ENCODE assay signal across 9 cellular contexts in the genomic region with DNA sequence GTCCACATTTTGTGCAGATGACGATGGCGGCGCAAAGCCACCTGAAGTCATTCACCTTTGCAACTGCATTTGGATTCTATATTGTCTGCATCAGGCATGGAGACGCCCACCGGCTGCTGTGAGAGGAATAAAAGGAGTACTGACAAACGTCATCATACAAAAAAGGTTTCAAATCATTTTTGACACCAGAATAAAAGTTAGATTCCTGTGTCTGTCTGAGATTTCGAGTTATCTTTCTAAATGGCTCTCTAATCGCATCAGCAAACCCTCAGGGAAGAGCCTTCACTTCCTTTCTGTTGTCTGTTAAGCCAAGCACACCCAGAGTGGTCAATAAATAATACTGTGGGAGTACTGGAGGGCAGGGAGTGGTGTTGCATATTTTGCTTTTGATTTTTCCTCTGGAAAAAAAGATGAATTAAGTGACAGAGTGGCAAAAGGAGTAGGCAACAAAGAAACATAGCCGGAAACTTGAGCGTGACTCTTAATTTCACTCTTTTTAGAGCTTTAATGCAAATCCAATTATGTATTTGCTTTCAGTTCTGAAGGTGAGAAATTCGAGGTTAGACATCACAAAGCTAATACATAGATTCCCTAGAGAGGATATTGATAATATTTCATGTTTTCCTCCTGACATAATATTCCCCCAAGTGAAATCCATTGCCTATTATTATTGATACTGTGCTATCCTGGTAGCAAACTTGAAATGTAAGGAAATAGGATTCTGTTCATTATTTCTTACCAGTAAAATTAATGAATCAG.
DNase-seq lines count a peak whose midpoint lies in the region; ATAC-seq and TF ChIP-seq lines count a peak whose summit lies in the region.
"Had no signal": no experiment of that assay in that cellular context is flagged by ENCODE, and none has a peak within 500 bp of the region (broad histone marks: within the 10 kb centered on the region; RNA-seq: fewer than 3 reads in every experiment).

No MANE protein-coding gene starts in this region.

- 85% methylated on average over 11 of the region's 11 CpGs for WGBS in esophagus muscularis mucosa

- POLR2A ChIA-PET in activated naive CD8-positive, alpha-beta T cell treated with anti-CD3 and anti-CD28 coated beads, Interleukin-2, amount 10 ng/mL, durations not matched to agents 7 days and 5 days (lab: Charles Lee) = no interaction called here

- no peaks in the 10 kb centered on the region for H3K27me3 Mint-ChIP-seq in activated naive CD4-positive, alpha-beta T cell treated with anti-CD3 and anti-CD28 coated beads, Interleukin-2, amount 50 U/mL, for 24 hours
- H3K27me3 Mint-ChIP-seq in activated naive CD8-positive, alpha-beta T cell treated with anti-CD3 and anti-CD28 coated beads, Interleukin-2, amount 10 ng/mL, durations not matched to agents 7 days and 5 days = no peaks in the 10 kb centered on the region
- H3K27me3 Mint-ChIP-seq in stimulated activated naive CD8-positive, alpha-beta T cell treated with anti-CD3 and anti-CD28 coated beads, Interleukin-15, Interleukin-2, amounts not matched to agents 100 ng/mL and 50 ng/mL, for 24 hours = no peaks in the 10 kb centered on the region

- H3K36me3 ChIP-seq in esophagus muscularis mucosa = peaks cover 0 to 3% (median 0%) of the 10 kb centered on the region in 4 donors

- DNase-seq in activated naive CD4-positive, alpha-beta T cell (lab: John Stamatoyannopoulos, UW) = no peak
- DNase-seq in activated naive CD8-positive, alpha-beta T cell treated with anti-CD3 and anti-CD28 coated beads, Interleukin-2, amount 10 ng/mL, durations not matched to agents 7 days and 5 days = no peak
- DNase-seq in esophagus muscularis mucosa (ENCODE audit: extremely low spot score) (no peak), posterior cingulate gyrus (no peak), hippocampal formation (lab: John Stamatoyannopoulos, UW) (no peak)

- peaks cover 27% of the 10 kb centered on the region for H3K36me3 Mint-ChIP-seq in activated naive CD4-positive, alpha-beta T cell treated with anti-CD3 and anti-CD28 coated beads, Interleukin-2, amount 50 U/mL, for 24 hours
- H3K36me3 Mint-ChIP-seq in activated naive CD8-positive, alpha-beta T cell treated with anti-CD3 and anti-CD28 coated beads, Interleukin-2, amount 10 ng/mL, durations not matched to agents 7 days and 5 days = peaks cover 21% of the 10 kb centered on the region
- H3K36me3 Mint-ChIP-seq in stimulated activated naive CD8-positive, alpha-beta T cell treated with anti-CD3 and anti-CD28 coated beads, Interleukin-15, Interleukin-2, amounts not matched to agents 100 ng/mL and 50 ng/mL, for 24 hours (ENCODE audit: low read depth) = peaks cover 54% of the 10 kb centered on the region

- H3K27ac Mint-ChIP-seq in activated naive CD4-positive, alpha-beta T cell treated with anti-CD3 and anti-CD28 coated beads, Interleukin-2, amount 50 U/mL, for 24 hours = peak overlapping the region; percentile 90
- H3K27ac Mint-ChIP-seq in activated naive CD8-positive, alpha-beta T cell treated with anti-CD3 and anti-CD28 coated beads, Interleukin-2, amount 10 ng/mL, durations not matched to agents 7 days and 5 days = peak overlapping the region; percentile 8
- H3K27ac Mint-ChIP-seq in stimulated activated naive CD8-positive, alpha-beta T cell treated with anti-CD3 and anti-CD28 coated beads, Interleukin-15, Interleukin-2, amounts not matched to agents 100 ng/mL and 50 ng/mL, for 24 hours = peak overlapping the region; percentile 94

- TF ChIP-seq EP300 in esophagus muscularis mucosa (IDR thresholded peaks at IDR 0.05) = no peak

- no peaks in the 10 kb centered on the region for H3K9me3 ChIP-seq in esophagus muscularis mucosa

- H3K27ac ChIP-seq in esophagus muscularis mucosa (replicated peaks in 1 of 4) = no peak overlapping the region
- H3K27ac ChIP-seq: C4-2B had no signal

- TF ChIP-seq CTCF in esophagus muscularis mucosa (IDR thresholded peaks at IDR 0.05) = no peak

- peak; percentile 32 for ATAC-seq in HG02852 (IDR thresholded peaks at IDR 0.05; ENCODE audit: unreplicated experiment)
- ATAC-seq in activated naive CD8-positive, alpha-beta T cell treated with anti-CD3 and anti-CD28 coated beads, Interleukin-2, amount 10 ng/mL, durations not matched to agents 7 days and 5 days (ENCODE audit: low read depth) = no peak

- peaks cover 83% of the 10 kb centered on the region for H3K4me1 Mint-ChIP-seq in activated naive CD4-positive, alpha-beta T cell treated with anti-CD3 and anti-CD28 coated beads, Interleukin-2, amount 50 U/mL, for 24 hours
- peaks cover 22% of the 10 kb centered on the region for H3K4me1 Mint-ChIP-seq in activated naive CD8-positive, alpha-beta T cell treated with anti-CD3 and anti-CD28 coated beads, Interleukin-2, amount 10 ng/mL, durations not matched to agents 7 days and 5 days
- H3K4me1 Mint-ChIP-seq in stimulated activated naive CD8-positive, alpha-beta T cell treated with anti-CD3 and anti-CD28 coated beads, Interleukin-15, Interleukin-2, amounts not matched to agents 100 ng/mL and 50 ng/mL, for 24 hours (ENCODE audit: low read depth) = peaks cover 85% of the 10 kb centered on the region

- intact Hi-C loops in esophagus muscularis mucosa (cut with DNase I) = no loop called here
- intact Hi-C loops in posterior cingulate gyrus (cut with DNase I) = no loop called here

- H3K4me3 Mint-ChIP-seq in activated naive CD4-positive, alpha-beta T cell treated with anti-CD3 and anti-CD28 coated beads, Interleukin-2, amount 50 U/mL, for 24 hours = peak overlapping the region; percentile 30
- no peak overlapping the region for H3K4me3 Mint-ChIP-seq in activated naive CD8-positive, alpha-beta T cell treated with anti-CD3 and anti-CD28 coated beads, Interleukin-2, amount 10 ng/mL, durations not matched to agents 7 days and 5 days
- peak overlapping the region; percentile 53 for H3K4me3 Mint-ChIP-seq in stimulated activated naive CD8-positive, alpha-beta T cell treated with anti-CD3 and anti-CD28 coated beads, Interleukin-15, Interleukin-2, amounts not matched to agents 100 ng/mL and 50 ng/mL, for 24 hours

- H3K9me3 Mint-ChIP-seq in activated naive CD4-positive, alpha-beta T cell treated with anti-CD3 and anti-CD28 coated beads, Interleukin-2, amount 50 U/mL, for 24 hours = no peaks in the 10 kb centered on the region
- no peaks in the 10 kb centered on the region for H3K9me3 Mint-ChIP-seq in activated naive CD8-positive, alpha-beta T cell treated with anti-CD3 and anti-CD28 coated beads, Interleukin-2, amount 10 ng/mL, durations not matched to agents 7 days and 5 days
- no peaks in the 10 kb centered on the region for H3K9me3 Mint-ChIP-seq in stimulated activated naive CD8-positive, alpha-beta T cell treated with anti-CD3 and anti-CD28 coated beads, Interleukin-15, Interleukin-2, amounts not matched to agents 100 ng/mL and 50 ng/mL, for 24 hours

- H3K4me1 ChIP-seq in esophagus muscularis mucosa = peaks cover 3 to 22% (median 12%) of the 10 kb centered on the region in 4 donors

- no peaks in the 10 kb centered on the region for H3K27me3 ChIP-seq in esophagus muscularis mucosa

- no peak for TF ChIP-seq POLR2A in esophagus muscularis mucosa (IDR thresholded peaks at IDR 0.05; ENCODE audit: low read depth)

- H3K4me3 ChIP-seq in esophagus muscularis mucosa = no peak overlapping the region

Comparison
In these comparisons a context has a peak if more than half of its experiments do, and no peak if none do; other contexts are left out.
1. H3K27ac Mint-ChIP-seq: peak in every context shown above with its lines; median percentile 94 in stimulated activated naive CD8-positive, alpha-beta T cell treated with anti-CD3 and anti-CD28 coated beads, Interleukin-15, Interleukin-2, amounts not matched to agents 100 ng/mL and 50 ng/mL, for 24 hours; 90 in activated naive CD4-positive, alpha-beta T cell treated with anti-CD3 and anti-CD28 coated beads, Interleukin-2, amount 50 U/mL, for 24 hours; 8 in activated naive CD8-positive, alpha-beta T cell treated with anti-CD3 and anti-CD28 coated beads, Interleukin-2, amount 10 ng/mL, durations not matched to agents 7 days and 5 days.